21 cellular contexts compared by ENCODE assay signal in the genomic region with DNA sequence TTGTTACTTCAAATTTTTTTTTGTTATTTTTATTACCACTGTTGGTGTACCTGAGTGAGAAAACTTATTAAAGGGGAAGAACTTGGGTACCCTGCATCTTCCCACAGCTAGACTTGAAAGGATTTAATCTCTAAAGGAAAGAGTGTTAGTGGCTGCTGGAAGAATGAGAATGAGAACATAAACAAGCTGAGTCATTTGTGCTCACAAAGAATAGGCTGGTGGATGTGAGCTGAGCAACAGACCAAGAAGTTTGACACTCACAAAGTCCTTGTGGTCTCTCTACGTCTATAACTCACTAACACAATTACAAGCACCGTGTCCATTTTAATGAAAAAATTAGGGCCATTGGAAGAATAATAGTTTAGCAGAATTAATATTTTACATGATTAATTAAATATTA.
"Had no signal": no experiment of that assay in that cellular context is flagged by ENCODE, and none has a peak within 500 bp of the region (broad histone marks: within the 10 kb centered on the region; RNA-seq: fewer than 3 reads in every experiment).

No MANE protein-coding gene starts in this region.

- H3K27ac ChIP-seq: breast epithelium had no signal

- H3K27me3 Mint-ChIP-seq: activated naive CD4-positive, alpha-beta T cell treated with anti-CD3 and anti-CD28 coated beads, Interleukin-2, amount 10 ng/mL, durations not matched to agents 7 days and 5 days; activated naive CD8-positive, alpha-beta T cell treated with anti-CD3 and anti-CD28 coated beads for 36 hours had no signal

- H3K4me3 ChIP-seq: breast epithelium had no signal

- DNase-seq: activated CD4-positive, alpha-beta T cell treated with anti-CD3 and anti-CD28 coated beads for 48 hours; activated CD4-positive, alpha-beta T cell treated with anti-CD3 and anti-CD28 coated beads, Interleukin-2, amount 50 U/mL, for 4 hours; activated CD4-positive, CD25-positive, alpha-beta regulatory T cell treated with anti-CD3 and anti-CD28 coated beads, Interleukin-2, amount 50 U/mL, for 72 hours; activated CD8-positive, alpha-beta memory T cell treated with anti-CD3 and anti-CD28 coated beads for 24 hours; activated gamma-delta T cell; activated naive CD4-positive, alpha-beta T cell treated with anti-CD3 and anti-CD28 coated beads, Interleukin-2, amount 10 ng/mL, durations not matched to agents 7 days and 5 days; activated naive CD8-positive, alpha-beta T cell treated with anti-CD3 and anti-CD28 coated beads for 36 hours; activated T-cell treated with anti-CD3 and anti-CD28 coated beads, Interleukin-2, amount 50 U/mL, for 4 hours; caudate nucleus; KG1; NCI-H1092; NCI-H1417; NCI-H1930; NCI-H2171; NCI-H2227 treated with DMSO at 0.1 percent for 48 hours; NCI-H446 treated with DMSO at 0.1 percent for 48 hours; NCI-H69; PC-3; SHP77 had no signal

- H3K4me1 ChIP-seq: breast epithelium had no signal

- H3K27ac Mint-ChIP-seq: activated naive CD4-positive, alpha-beta T cell treated with anti-CD3 and anti-CD28 coated beads, Interleukin-2, amount 10 ng/mL, durations not matched to agents 7 days and 5 days; activated naive CD8-positive, alpha-beta T cell treated with anti-CD3 and anti-CD28 coated beads for 36 hours; T-helper 1 cell treated with Interleukin-12 subunit alpha and Interleukin-12 subunit beta and Interleukin-4 antibody, amounts not matched to agents 30 μg/mL and 1 μg/mL, for 36 hours had no signal

- H3K4me3 Mint-ChIP-seq: activated naive CD4-positive, alpha-beta T cell treated with anti-CD3 and anti-CD28 coated beads, Interleukin-2, amount 10 ng/mL, durations not matched to agents 7 days and 5 days; activated naive CD8-positive, alpha-beta T cell treated with anti-CD3 and anti-CD28 coated beads for 36 hours; activated T-cell treated with anti-CD3 and anti-CD28 coated beads, Interleukin-2, amount 50 U/mL, for 4 hours; T-helper 1 cell treated with Interleukin-12 subunit alpha and Interleukin-12 subunit beta and Interleukin-4 antibody, amounts not matched to agents 30 μg/mL and 1 μg/mL, for 36 hours had no signal

- H3K36me3 Mint-ChIP-seq: activated naive CD4-positive, alpha-beta T cell treated with anti-CD3 and anti-CD28 coated beads, Interleukin-2, amount 10 ng/mL, durations not matched to agents 7 days and 5 days; activated naive CD8-positive, alpha-beta T cell treated with anti-CD3 and anti-CD28 coated beads for 36 hours had no signal

- H3K27me3 ChIP-seq: breast epithelium had no signal

- H3K36me3 ChIP-seq: breast epithelium had no signal

- ATAC-seq: activated T-cell treated with anti-CD3 and anti-CD28 coated beads, Interleukin-2, amount 50 U/mL, for 4 hours; PC-3 had no signal

- H3K9me3 ChIP-seq: breast epithelium had no signal

- H3K4me1 Mint-ChIP-seq: activated naive CD4-positive, alpha-beta T cell treated with anti-CD3 and anti-CD28 coated beads, Interleukin-2, amount 10 ng/mL, durations not matched to agents 7 days and 5 days; activated naive CD8-positive, alpha-beta T cell treated with anti-CD3 and anti-CD28 coated beads for 36 hours had no signal
